ENCODE assay signal across 36 cellular contexts in the genomic region with DNA sequence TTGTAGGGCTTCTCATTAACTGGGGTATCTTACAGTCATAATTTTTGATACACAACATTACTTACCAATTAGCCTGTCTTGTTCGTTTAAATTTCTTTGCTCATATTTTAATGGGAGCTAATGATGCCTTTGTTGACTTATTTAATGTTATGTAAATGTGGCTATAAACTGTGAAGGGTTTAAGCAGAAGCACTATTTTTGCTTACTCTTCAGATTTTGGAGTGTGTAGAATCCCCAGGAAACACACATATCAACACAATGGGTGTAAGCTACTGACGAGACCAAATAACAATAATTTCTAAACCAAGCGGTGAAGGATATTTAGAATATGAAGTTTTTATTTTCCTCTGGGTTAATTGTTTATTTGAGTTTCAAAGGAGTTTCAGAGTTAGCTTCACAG.
"Had no signal": no experiment of that assay in that cellular context is flagged by ENCODE, and none has a peak within 500 bp of the region (broad histone marks: within the 10 kb centered on the region; RNA-seq: fewer than 3 reads in every experiment).

No MANE protein-coding gene starts in this region.

- ATAC-seq: activated CD8-positive, alpha-beta T cell treated with anti-CD3 and anti-CD28 coated beads for 36 hours; activated naive CD4-positive, alpha-beta T cell treated with anti-CD3 and anti-CD28 coated beads, Interleukin-2, amount 50 U/mL, for 72 hours; activated T-cell treated with anti-CD3 and anti-CD28 coated beads, Interleukin-2, amount 50 U/mL, for 4 hours; activated T-cell treated with anti-CD3 and anti-CD28 coated beads, Interleukin-2, amount 50 U/mL, for 72 hours; activated T-helper 17 cell treated with anti-CD3 and anti-CD28 coated beads, Interleukin-2, amount 50 U/mL, for 72 hours; body of pancreas had no signal

- H3K4me3 Mint-ChIP-seq: activated B cell treated with CpG ODN at 0.5 μM for 24 hours; activated CD4-positive, alpha-beta memory T cell treated with anti-CD3 and anti-CD28 coated beads for 36 hours; activated CD4-positive, alpha-beta T cell treated with anti-CD3 and anti-CD28 coated beads, Interleukin-2, amount 10 ng/mL, durations not matched to agents 24 days and 14 days; activated CD8-positive, alpha-beta T cell treated with anti-CD3 and anti-CD28 coated beads for 36 hours; activated naive CD4-positive, alpha-beta T cell treated with anti-CD3 and anti-CD28 coated beads for 36 hours; activated naive CD8-positive, alpha-beta T cell treated with anti-CD3 and anti-CD28 coated beads for 36 hours; activated T-cell treated with anti-CD3 and anti-CD28 coated beads, Interleukin-2, amount 50 U/mL, for 4 hours; activated T-cell treated with anti-CD3 and anti-CD28 coated beads, Interleukin-2, amount 50 U/mL, for 72 hours; activated T-helper 1 cell treated with anti-CD3 and anti-CD28 coated beads, Interleukin-12 subunit alpha, Interleukin-12 subunit beta, Interleukin-2, Interleukin-4 antibody, amounts not matched to agents 30 ng/mL and 10 ng/mL and 1 ng/mL, durations not matched to agents 14 hours and 24 hours and 36 hours; activated T-helper 17 cell treated with anti-CD3 and anti-CD28 coated beads, Interleukin-2, amount 50 U/mL, for 72 hours; T-helper 1 cell treated with Interleukin-12 subunit alpha and Interleukin-12 subunit beta and Interleukin-4 antibody, amounts not matched to agents 30 μg/mL and 1 μg/mL, for 36 hours; T-helper 2 cell treated with Interferon-gamma antibody and Interleukin-4, amounts not matched to agents 5 μg/mL and 100 μg/mL, for 36 hours had no signal

- H3K27me3 Mint-ChIP-seq: activated CD4-positive, alpha-beta T cell treated with anti-CD3 and anti-CD28 coated beads, Interleukin-2, amount 10 ng/mL, durations not matched to agents 24 days and 14 days had no signal

- H3K4me1 ChIP-seq: adrenal gland, body of pancreas, breast epithelium had no signal

- H3K9me3 Mint-ChIP-seq: activated B cell treated with CpG ODN at 0.5 μM for 24 hours; activated CD4-positive, alpha-beta memory T cell treated with anti-CD3 and anti-CD28 coated beads for 36 hours; activated CD4-positive, alpha-beta T cell treated with anti-CD3 and anti-CD28 coated beads, Interleukin-2, amount 10 ng/mL, durations not matched to agents 24 days and 14 days; activated CD8-positive, alpha-beta T cell treated with anti-CD3 and anti-CD28 coated beads for 36 hours; activated naive CD4-positive, alpha-beta T cell treated with anti-CD3 and anti-CD28 coated beads for 36 hours; activated naive CD8-positive, alpha-beta T cell treated with anti-CD3 and anti-CD28 coated beads for 36 hours; activated T-cell treated with anti-CD3 and anti-CD28 coated beads, Interleukin-2, amount 50 U/mL, for 4 hours; activated T-helper 17 cell treated with anti-CD3 and anti-CD28 coated beads, Interleukin-2, amount 50 U/mL, for 72 hours; T-helper 1 cell treated with Interleukin-12 subunit alpha and Interleukin-12 subunit beta and Interleukin-4 antibody, amounts not matched to agents 30 μg/mL and 1 μg/mL, for 36 hours; T-helper 2 cell treated with Interferon-gamma antibody and Interleukin-4, amounts not matched to agents 5 μg/mL and 100 μg/mL, for 36 hours had no signal

- FAIRE-seq: astrocyte, TTC549 had no signal

- H3K4me1 Mint-ChIP-seq: activated CD4-positive, alpha-beta T cell treated with anti-CD3 and anti-CD28 coated beads, Interleukin-2, amount 10 ng/mL, durations not matched to agents 24 days and 14 days; activated T-helper 17 cell treated with anti-CD3 and anti-CD28 coated beads, Interleukin-2, amount 50 U/mL, for 72 hours had no signal

- DNase-seq: activated B cell treated with CpG ODN at 0.5 μM for 24 hours; activated CD4-positive, alpha-beta memory T cell treated with anti-CD3 and anti-CD28 coated beads for 36 hours; activated CD4-positive, alpha-beta T cell treated with anti-CD3 and anti-CD28 coated beads for 4 hours; activated CD4-positive, alpha-beta T cell treated with anti-CD3 and anti-CD28 coated beads, Interleukin-2, amount 50 U/mL, for 1 hour; activated CD4-positive, alpha-beta T cell treated with anti-CD3 and anti-CD28 coated beads, Interleukin-2, amount 50 U/mL, for 4 hours; activated CD4-positive, CD25-positive, alpha-beta regulatory T cell treated with anti-CD3 and anti-CD28 coated beads, Interleukin-2, amount 50 U/mL, for 72 hours; activated CD8-positive, alpha-beta memory T cell treated with anti-CD3 and anti-CD28 coated beads, Interleukin-2, amount 50 U/mL, for 4 hours; activated CD8-positive, alpha-beta T cell treated with anti-CD3 and anti-CD28 coated beads for 36 hours; activated effector memory CD4-positive, alpha-beta T cell treated with anti-CD3 and anti-CD28 coated beads, Interleukin-2, amount 50 U/mL, for 16 hours; activated gamma-delta T cell treated with Interleukin-2 at 50 U/mL for 16 hours; activated naive CD4-positive, alpha-beta T cell; activated naive CD4-positive, alpha-beta T cell treated with anti-CD3 and anti-CD28 coated beads for 36 hours; activated naive CD4-positive, alpha-beta T cell treated with anti-CD3 and anti-CD28 coated beads, Interleukin-2, amount 50 U/mL, for 16 hours; activated naive CD8-positive, alpha-beta T cell treated with anti-CD3 and anti-CD28 coated beads for 36 hours; activated T-cell treated with anti-CD3 and anti-CD28 coated beads for 4 hours; activated T-cell treated with anti-CD3 and anti-CD28 coated beads, Interleukin-2, amount 50 U/mL, for 1 hour; activated T-cell treated with anti-CD3 and anti-CD28 coated beads, Interleukin-2, amount 50 U/mL, for 4 hours; activated T-cell treated with anti-CD3 and anti-CD28 coated beads, Interleukin-2, amount 50 U/mL, for 72 hours; adrenal gland; amniotic stem cell; aorta; body of pancreas; brain microvascular endothelial cell; central memory CD4-positive, alpha-beta T cell; T-helper 2 cell; T-helper 9 cell had no signal

- H3K27ac ChIP-seq: adrenal gland, body of pancreas, brain microvascular endothelial cell, breast epithelium, VCaP had no signal

- H3K27ac Mint-ChIP-seq: activated B cell treated with CpG ODN at 0.5 μM for 24 hours; activated CD4-positive, alpha-beta memory T cell treated with anti-CD3 and anti-CD28 coated beads for 36 hours; activated CD4-positive, alpha-beta T cell treated with anti-CD3 and anti-CD28 coated beads, Interleukin-2, amount 10 ng/mL, durations not matched to agents 24 days and 14 days; activated CD8-positive, alpha-beta T cell treated with anti-CD3 and anti-CD28 coated beads for 36 hours; activated naive CD4-positive, alpha-beta T cell treated with anti-CD3 and anti-CD28 coated beads for 36 hours; activated naive CD4-positive, alpha-beta T cell treated with anti-CD3 and anti-CD28 coated beads, Interleukin-2, amount 50 U/mL, for 72 hours; activated naive CD8-positive, alpha-beta T cell treated with anti-CD3 and anti-CD28 coated beads for 36 hours; activated T-cell treated with anti-CD3 and anti-CD28 coated beads, Interleukin-2, amount 50 U/mL, for 72 hours; activated T-helper 1 cell treated with anti-CD3 and anti-CD28 coated beads, Interleukin-12 subunit alpha, Interleukin-12 subunit beta, Interleukin-2, Interleukin-4 antibody, amounts not matched to agents 30 ng/mL and 10 ng/mL and 1 ng/mL, durations not matched to agents 14 hours and 24 hours and 36 hours; activated T-helper 17 cell treated with anti-CD3 and anti-CD28 coated beads, Interleukin-2, amount 50 U/mL, for 72 hours; T-helper 1 cell treated with Interleukin-12 subunit alpha and Interleukin-12 subunit beta and Interleukin-4 antibody, amounts not matched to agents 30 μg/mL and 1 μg/mL, for 36 hours; T-helper 2 cell treated with Interferon-gamma antibody and Interleukin-4, amounts not matched to agents 5 μg/mL and 100 μg/mL, for 36 hours had no signal

- H3K9me3 ChIP-seq: adrenal gland, body of pancreas, breast epithelium had no signal

- H3K36me3 ChIP-seq: adrenal gland, brain microvascular endothelial cell, breast epithelium had no signal

- H3K36me3 Mint-ChIP-seq: activated CD4-positive, alpha-beta memory T cell treated with anti-CD3 and anti-CD28 coated beads for 36 hours; activated naive CD4-positive, alpha-beta T cell treated with anti-CD3 and anti-CD28 coated beads, Interleukin-2, amount 50 U/mL, for 72 hours; activated naive CD8-positive, alpha-beta T cell treated with anti-CD3 and anti-CD28 coated beads for 36 hours had no signal

- H3K4me3 ChIP-seq: adrenal gland, body of pancreas, breast epithelium had no signal

- H3K27me3 ChIP-seq: adrenal gland, body of pancreas, brain microvascular endothelial cell, breast epithelium had no signal
